Comparison of ENCODE assay signal across 1 cellular context in the genomic region with DNA sequence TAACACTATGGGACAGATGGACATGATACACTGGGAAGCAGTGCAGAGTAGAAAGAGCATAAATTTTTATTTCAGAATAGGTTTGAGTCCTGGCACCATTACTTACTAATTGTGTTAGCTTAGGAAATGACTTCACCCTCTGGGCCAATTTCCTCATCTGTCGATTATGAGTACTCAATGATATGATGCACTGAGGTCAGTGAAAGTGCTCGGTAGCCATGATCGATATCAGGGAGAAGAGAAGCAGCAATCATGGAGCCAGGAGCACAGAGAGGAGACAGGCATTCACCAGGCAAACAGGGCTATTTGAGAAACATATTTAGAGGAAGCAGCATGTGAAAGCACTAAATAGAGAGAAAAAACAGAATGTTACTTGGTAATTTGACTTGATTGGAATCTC.
TF ChIP-seq lines count a peak whose summit lies in the region.

No MANE protein-coding gene starts in this region.

TF ChIP-seq in WTC11, 78 proteins besides CTCF, POLR2A, EP300 and RAD21:
- no peak for TF ChIP-seq NFE2L1 (CRISPR knock-in tag; IDR thresholded peaks at IDR 0.05)
- TF ChIP-seq NR2C2 (CRISPR knock-in tag; IDR thresholded peaks at IDR 0.05), result no peak
- TF ChIP-seq, protein P1, sequence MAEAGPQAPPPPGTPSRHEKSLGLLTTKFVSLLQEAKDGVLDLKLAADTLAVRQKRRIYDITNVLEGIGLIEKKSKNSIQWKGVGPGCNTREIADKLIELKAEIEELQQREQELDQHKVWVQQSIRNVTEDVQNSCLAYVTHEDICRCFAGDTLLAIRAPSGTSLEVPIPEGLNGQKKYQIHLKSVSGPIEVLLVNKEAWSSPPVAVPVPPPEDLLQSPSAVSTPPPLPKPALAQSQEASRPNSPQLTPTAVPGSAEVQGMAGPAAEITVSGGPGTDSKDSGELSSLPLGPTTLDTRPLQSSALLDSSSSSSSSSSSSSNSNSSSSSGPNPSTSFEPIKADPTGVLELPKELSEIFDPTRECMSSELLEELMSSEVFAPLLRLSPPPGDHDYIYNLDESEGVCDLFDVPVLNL (CRISPR knock-in tag; IDR thresholded peaks at IDR 0.05; ENCODE audit: borderline replicate concordance, low read depth), result no peak
- TF ChIP-seq, protein P2, sequence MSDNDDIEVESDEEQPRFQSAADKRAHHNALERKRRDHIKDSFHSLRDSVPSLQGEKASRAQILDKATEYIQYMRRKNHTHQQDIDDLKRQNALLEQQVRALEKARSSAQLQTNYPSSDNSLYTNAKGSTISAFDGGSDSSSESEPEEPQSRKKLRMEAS (CRISPR knock-in tag; IDR thresholded peaks at IDR 0.05), result no peak
- TF ChIP-seq ZNF219 (CRISPR knock-in tag; IDR thresholded peaks at IDR 0.05; ENCODE audit: borderline replicate concordance), result no peak
- no peak for TF ChIP-seq ZNF671 (CRISPR knock-in tag; IDR thresholded peaks at IDR 0.05)
- TF ChIP-seq, protein P3, sequence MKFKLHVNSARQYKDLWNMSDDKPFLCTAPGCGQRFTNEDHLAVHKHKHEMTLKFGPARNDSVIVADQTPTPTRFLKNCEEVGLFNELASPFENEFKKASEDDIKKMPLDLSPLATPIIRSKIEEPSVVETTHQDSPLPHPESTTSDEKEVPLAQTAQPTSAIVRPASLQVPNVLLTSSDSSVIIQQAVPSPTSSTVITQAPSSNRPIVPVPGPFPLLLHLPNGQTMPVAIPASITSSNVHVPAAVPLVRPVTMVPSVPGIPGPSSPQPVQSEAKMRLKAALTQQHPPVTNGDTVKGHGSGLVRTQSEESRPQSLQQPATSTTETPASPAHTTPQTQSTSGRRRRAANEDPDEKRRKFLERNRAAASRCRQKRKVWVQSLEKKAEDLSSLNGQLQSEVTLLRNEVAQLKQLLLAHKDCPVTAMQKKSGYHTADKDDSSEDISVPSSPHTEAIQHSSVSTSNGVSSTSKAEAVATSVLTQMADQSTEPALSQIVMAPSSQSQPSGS (CRISPR knock-in tag; IDR thresholded peaks at IDR 0.05; ENCODE audit: borderline replicate concordance, low read depth), result no peak
- TF ChIP-seq ZNF396 (CRISPR knock-in tag; IDR thresholded peaks at IDR 0.05; ENCODE audit: borderline replicate concordance), result no peak
- TF ChIP-seq IRF2 (CRISPR knock-in tag; IDR thresholded peaks at IDR 0.05; ENCODE audit: borderline replicate concordance, low read depth), result no peak
- TF ChIP-seq, protein P4, sequence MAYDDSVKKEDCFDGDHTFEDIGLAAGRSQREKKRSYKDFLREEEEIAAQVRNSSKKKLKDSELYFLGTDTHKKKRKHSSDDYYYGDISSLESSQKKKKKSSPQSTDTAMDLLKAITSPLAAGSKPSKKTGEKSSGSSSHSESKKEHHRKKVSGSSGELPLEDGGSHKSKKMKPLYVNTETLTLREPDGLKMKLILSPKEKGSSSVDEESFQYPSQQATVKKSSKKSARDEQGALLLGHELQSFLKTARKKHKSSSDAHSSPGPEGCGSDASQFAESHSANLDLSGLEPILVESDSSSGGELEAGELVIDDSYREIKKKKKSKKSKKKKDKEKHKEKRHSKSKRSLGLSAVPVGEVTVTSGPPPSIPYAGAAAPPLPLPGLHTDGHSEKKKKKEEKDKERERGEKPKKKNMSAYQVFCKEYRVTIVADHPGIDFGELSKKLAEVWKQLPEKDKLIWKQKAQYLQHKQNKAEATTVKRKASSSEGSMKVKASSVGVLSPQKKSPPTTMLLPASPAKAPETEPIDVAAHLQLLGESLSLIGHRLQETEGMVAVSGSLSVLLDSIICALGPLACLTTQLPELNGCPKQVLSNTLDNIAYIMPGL (CRISPR knock-in tag; IDR thresholded peaks at IDR 0.05), result no peak
- TF ChIP-seq, protein P5, sequence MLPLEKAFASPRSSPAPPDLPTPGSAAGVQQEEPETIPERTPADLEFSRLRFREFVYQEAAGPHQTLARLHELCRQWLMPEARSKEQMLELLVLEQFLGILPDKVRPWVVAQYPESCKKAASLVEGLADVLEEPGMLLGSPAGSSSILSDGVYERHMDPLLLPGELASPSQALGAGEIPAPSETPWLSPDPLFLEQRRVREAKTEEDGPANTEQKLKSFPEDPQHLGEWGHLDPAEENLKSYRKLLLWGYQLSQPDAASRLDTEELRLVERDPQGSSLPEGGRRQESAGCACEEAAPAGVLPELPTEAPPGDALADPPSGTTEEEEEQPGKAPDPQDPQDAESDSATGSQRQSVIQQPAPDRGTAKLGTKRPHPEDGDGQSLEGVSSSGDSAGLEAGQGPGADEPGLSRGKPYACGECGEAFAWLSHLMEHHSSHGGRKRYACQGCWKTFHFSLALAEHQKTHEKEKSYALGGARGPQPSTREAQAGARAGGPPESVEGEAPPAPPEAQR (CRISPR knock-in tag; IDR thresholded peaks at IDR 0.05), result no peak
- TF ChIP-seq CREM (CRISPR knock-in tag; IDR thresholded peaks at IDR 0.05), result no peak
- no peak for TF ChIP-seq MYBL2 (CRISPR knock-in tag; IDR thresholded peaks at IDR 0.05)
- TF ChIP-seq ZNF232 (CRISPR knock-in tag; IDR thresholded peaks at IDR 0.05), result no peak
- TF ChIP-seq, protein P6, sequence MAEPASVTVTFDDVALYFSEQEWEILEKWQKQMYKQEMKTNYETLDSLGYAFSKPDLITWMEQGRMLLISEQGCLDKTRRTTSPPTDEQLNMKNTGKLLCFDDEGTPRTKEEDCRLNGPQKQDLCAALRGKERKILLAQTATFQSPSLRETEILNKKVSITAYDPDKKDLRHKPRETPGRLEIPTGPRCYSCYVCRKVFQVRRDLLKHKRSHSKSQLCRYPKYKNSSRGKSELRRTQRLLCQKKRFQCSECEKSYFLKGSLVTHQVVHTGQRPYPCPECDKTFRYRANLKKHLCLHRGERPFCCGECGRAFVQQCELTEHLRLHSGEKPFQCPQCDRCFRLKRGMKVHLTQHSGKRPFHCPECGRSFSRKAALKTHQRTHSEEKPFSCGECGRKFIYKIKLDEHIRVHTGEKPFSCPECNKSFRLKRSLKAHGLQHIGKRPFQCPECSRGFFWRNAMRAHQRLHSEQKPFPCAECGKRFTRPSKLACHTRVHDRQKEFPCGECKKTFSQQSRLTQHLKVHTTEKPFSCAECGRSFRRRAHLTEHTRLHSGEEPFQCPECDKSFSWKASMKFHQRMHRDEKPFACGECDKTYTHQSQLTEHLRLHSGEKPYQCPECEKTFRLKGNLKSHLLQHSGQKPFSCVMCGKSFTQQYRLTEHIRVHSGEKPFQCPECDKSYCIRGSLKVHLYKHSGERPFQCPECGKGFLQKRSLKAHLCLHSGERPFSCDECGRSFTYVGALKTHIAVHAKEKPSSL (CRISPR knock-in tag; conservative IDR thresholded peaks at IDR 0.05), result no peak
